20 cellular contexts compared by ENCODE assay signal in the genomic region with DNA sequence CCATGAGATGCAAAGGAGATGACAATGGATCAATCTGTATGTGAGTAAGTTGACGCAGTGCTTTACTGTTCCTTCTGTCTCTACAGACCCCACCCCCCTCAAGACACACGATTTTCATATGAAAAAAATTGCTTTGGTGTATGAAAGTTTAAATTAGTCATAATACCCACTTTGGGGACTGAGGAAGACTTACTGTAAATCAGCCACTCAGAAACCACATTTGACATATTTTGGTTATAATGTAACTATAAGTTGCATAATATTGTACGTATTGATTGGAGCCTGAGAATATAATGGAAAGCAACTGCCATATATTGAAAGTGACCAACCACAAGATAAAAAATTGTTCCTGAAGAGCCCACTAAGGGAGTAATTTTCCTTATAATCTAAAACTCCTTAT.
"Had no signal": no experiment of that assay in that cellular context is flagged by ENCODE, and none has a peak within 500 bp of the region (broad histone marks: within the 10 kb centered on the region; RNA-seq: fewer than 3 reads in every experiment).

No MANE protein-coding gene starts in this region.

- H3K4me3 Mint-ChIP-seq: IgD-negative memory B cell had no signal

- H3K36me3 Mint-ChIP-seq: IgD-negative memory B cell had no signal

- H3K4me3 ChIP-seq: K562, SJCRH30 had no signal

- H3K9me3 ChIP-seq: SJCRH30 had no signal

- FAIRE-seq: HTR-8/SVneo, K562 had no signal

- H3K27ac Mint-ChIP-seq: IgD-negative memory B cell had no signal

- H3K4me1 Mint-ChIP-seq: IgD-negative memory B cell had no signal

- H3K27me3 Mint-ChIP-seq: IgD-negative memory B cell had no signal

- H3K9ac ChIP-seq: KMS-11 had no signal

- H3K36me3 ChIP-seq: SJCRH30 had no signal

- H3K4me2 ChIP-seq: KMS-11 had no signal

- H3K27ac ChIP-seq: KMS-11, SJCRH30 had no signal

- DNase-seq: Kasumi-1; MM.1S; NCI-H187; NCI-H2029; NCI-H2171; NCI-H226; NCI-H446; NCI-H510A treated with DMSO at 0.1 percent for 48 hours; NCI-H82; NK-92 treated with Interleukin-12 subunit alpha and Interleukin-12 subunit beta, amount 100 ng/mL, for 24 hours; PC-3; SHP77 treated with DMSO at 0.1 percent for 48 hours; SJCRH30 had no signal

- ATAC-seq: K562, Panc1, PC-3, Right ventricle myocardium inferior, SK-N-SH treated with all-trans-retinoic acid at 6 μM for 48 hours had no signal

- H3K27me3 ChIP-seq: SJCRH30 had no signal
